ENCODE assay signal across 7 cellular contexts in the genomic region with DNA sequence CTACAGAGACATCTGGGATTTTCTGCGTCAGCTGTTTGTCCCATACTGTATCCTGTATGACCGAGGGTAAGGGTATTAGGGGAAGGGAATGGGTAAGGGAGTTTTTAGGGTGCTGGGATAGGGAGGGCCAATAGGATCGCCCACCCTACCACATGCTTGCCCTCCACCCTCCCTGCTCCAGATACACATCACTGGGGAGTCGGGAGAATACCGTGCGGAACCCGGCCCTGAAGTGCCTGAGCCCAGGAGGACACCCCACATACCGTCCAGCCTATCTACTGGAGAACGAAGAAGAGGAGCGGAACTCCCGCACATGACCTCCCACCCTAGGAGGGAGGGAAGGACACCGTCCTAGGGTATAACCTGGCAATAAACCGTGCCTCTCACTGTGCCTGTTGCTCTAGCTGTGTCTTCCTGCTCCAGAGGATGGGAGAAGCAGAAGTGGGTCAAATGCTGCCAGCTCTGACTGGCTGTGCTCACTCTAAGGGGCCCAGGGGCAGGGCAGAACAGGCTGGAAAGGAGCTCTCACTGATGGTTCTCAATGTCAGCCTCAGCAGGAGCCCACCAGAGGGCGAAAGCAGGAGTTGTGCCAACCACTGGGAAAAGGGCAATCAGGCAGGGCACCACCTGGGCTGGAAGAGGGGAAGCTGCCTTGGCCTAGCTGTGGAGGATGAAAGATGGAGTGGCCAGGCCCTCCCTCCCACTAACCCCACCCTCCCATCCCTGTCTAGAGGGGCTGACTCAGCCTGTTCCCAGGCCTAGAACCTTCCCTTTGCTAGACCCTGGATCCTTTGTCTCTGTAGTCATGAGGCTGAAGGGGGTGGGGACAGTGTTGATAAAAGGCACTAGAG. TPM values are rescaled to one million over a fixed set of nuclear protein-coding genes. Genes with fewer than 3 reads are reported as not detected.
DNase-seq lines count a peak whose midpoint lies in the region; ATAC-seq lines count a peak whose summit lies in the region.
"Had no signal": no experiment of that assay in that cellular context is flagged by ENCODE, and none has a peak within 500 bp of the region (broad histone marks: within the 10 kb centered on the region; RNA-seq: fewer than 3 reads in every experiment).

No MANE protein-coding gene starts in this region.

- peaks cover 17% of the 10 kb centered on the region for H3K4me1 ChIP-seq in mucosa of stomach (ENCODE audit: control insufficient read depth, insufficient read depth, low read length)

- in situ Hi-C loops in SK-MEL-5 (cut with HindIII; ENCODE audit: low pct_unique_long_range_greater_than_20kb, low sequenced_read_pairs): no loop called here

- peak overlapping the region; percentile 22 for H3K9ac ChIP-seq in mucosa of stomach (ENCODE audit: low read length)

- DNase-seq in HK-2 (ENCODE audit: unreplicated experiment): peak; percentile 65
- DNase-seq in SK-MEL-5 (ENCODE audit: low read depth, low spot score): peak; percentile 71
- DNase-seq: stimulated activated CD4-positive, alpha-beta T cell treated with anti-CD3 and anti-CD28 coated beads, Interleukin-4, amount 100 ng/mL, for 24 hours had no signal

- no peak for ATAC-seq in HG02623 (IDR thresholded peaks at IDR 0.05; ENCODE audit: unreplicated experiment)
- no peak for ATAC-seq in GM18861 (IDR thresholded peaks at IDR 0.05; ENCODE audit: unreplicated experiment)
- ATAC-seq: gastroesophageal sphincter had no signal

- H3K4me3 ChIP-seq in mucosa of stomach (ENCODE audit: low read length): no peak overlapping the region
- H3K4me3 ChIP-seq: gastroesophageal sphincter had no signal

- H3K36me3 ChIP-seq in mucosa of stomach (ENCODE audit: control insufficient read depth, insufficient read depth, low read length): no peaks in the 10 kb centered on the region

- H3K9me3 ChIP-seq in mucosa of stomach (ENCODE audit: control insufficient read depth, low read length): no peaks in the 10 kb centered on the region
- H3K9me3 ChIP-seq: gastroesophageal sphincter had no signal

- H3K27me3 ChIP-seq in mucosa of stomach (ENCODE audit: control insufficient read depth, insufficient read depth, low read length): no peaks in the 10 kb centered on the region
- H3K27me3 ChIP-seq: gastroesophageal sphincter had no signal

RNA-seq across cellular contexts. Expression of gene LENEP, which starts 0.4 kb away (rescaled TPM):
- 0.48 and 1.2 TPM in 2 replicates for total RNA-seq in SK-MEL-5 (2014; rRNA removed; shearing (Covaris generic))
- polyA plus RNA-seq in SK-MEL-5 (2015; cell fraction: cytosol; rRNA removed): not detected in 2 replicates
- polyA plus RNA-seq in SK-MEL-5 (2015; cell fraction: nucleus; rRNA removed): not detected in 2 replicates
- total RNA-seq: gastroesophageal sphincter had no signal

RNA-seq across cellular contexts. Expression of gene ZBTB7B, which starts 9.7 kb away (rescaled TPM):
- 25.1 and 29.1 TPM in 2 replicates for total RNA-seq in SK-MEL-5 (2014; rRNA removed; shearing (Covaris generic))
- polyA plus RNA-seq in SK-MEL-5 (2015; cell fraction: cytosol; rRNA removed): 39.9 and 40.7 TPM in 2 replicates
- polyA plus RNA-seq in SK-MEL-5 (2015; cell fraction: nucleus; rRNA removed): 61.0 and 69.9 TPM in 2 replicates

RNA-seq across cellular contexts. Expression of gene FLAD1, which starts 9.8 kb away (rescaled TPM):
- total RNA-seq in SK-MEL-5 (2014; rRNA removed; shearing (Covaris generic)): 53.5 and 58.2 TPM in 2 replicates
- 64.7 and 67.3 TPM in 2 replicates for polyA plus RNA-seq in SK-MEL-5 (2015; cell fraction: cytosol; rRNA removed)
- polyA plus RNA-seq in SK-MEL-5 (2015; cell fraction: nucleus; rRNA removed): 153 and 201 TPM in 2 replicates

RNA-seq across cellular contexts. Expression of gene CKS1B, which starts 18.5 kb away (rescaled TPM):
- total RNA-seq in SK-MEL-5 (2014; rRNA removed; shearing (Covaris generic)): 122 and 157 TPM in 2 replicates
- 114 and 176 TPM in 2 replicates for polyA plus RNA-seq in SK-MEL-5 (2015; cell fraction: cytosol; rRNA removed)
- polyA plus RNA-seq in SK-MEL-5 (2015; cell fraction: nucleus; rRNA removed): 45.6 and 61.6 TPM in 2 replicates

RNA-seq across cellular contexts. Expression of gene SHC1, which starts 22.4 kb away (rescaled TPM):
- total RNA-seq in SK-MEL-5 (2014; rRNA removed; shearing (Covaris generic)): 102 and 107 TPM in 2 replicates
- polyA plus RNA-seq in SK-MEL-5 (2015; cell fraction: cytosol; rRNA removed): 133 and 152 TPM in 2 replicates
- 162 and 220 TPM in 2 replicates for polyA plus RNA-seq in SK-MEL-5 (2015; cell fraction: nucleus; rRNA removed)
